In the genomic region with DNA sequence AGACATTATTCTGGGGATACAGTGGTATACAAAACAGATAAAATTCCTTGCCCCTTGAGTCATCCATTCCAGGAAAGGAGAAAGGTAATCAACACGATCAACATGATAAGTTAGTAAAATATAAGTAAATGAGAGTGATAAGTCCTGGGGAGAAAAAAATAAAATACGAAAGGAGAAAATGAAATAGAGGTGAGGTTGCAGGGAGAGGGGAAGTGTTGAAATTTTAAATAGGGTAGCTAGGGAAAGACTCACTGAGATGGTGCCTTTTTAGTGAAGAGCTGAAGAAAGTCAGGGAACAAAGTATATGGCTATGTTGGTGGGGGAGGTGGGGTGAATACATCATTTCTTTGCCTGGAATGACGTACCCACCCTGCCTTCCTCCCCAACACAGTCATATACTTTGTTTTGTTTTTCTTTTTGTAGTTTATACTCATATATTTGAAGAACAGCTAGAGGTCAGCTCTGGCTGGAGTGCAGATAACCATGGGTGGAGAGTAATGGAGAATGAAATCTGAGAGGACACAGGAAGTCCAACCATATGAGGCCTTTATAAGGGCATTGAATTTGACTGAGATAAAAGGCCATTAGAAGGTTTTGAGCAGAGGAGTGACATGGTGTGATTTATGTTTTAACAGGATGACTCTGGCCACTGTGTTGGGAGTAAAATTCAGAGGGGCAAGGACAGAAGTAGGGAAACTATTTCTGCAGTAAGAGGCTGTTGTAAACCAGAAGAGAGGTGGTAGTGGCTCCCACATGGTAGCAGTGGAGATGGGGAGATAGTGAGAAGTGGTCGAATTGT, we compare ENCODE assay signal across 16 cellular contexts. TPM values are rescaled to one million over a fixed set of nuclear protein-coding genes. Genes with fewer than 3 reads are reported as not detected.
A peak's percentile ranks its signal among the peaks of the same experiment; 100 is the strongest.
DNase-seq lines count a peak whose midpoint lies in the region; ATAC-seq, FAIRE-seq and TF ChIP-seq lines count a peak whose summit lies in the region.
"Had no signal": no experiment of that assay in that cellular context is flagged by ENCODE, and none has a peak within 500 bp of the region (broad histone marks: within the 10 kb centered on the region; RNA-seq: fewer than 3 reads in every experiment).

No MANE protein-coding gene starts in this region.

- H3K9ac ChIP-seq in PC-3 (ENCODE audit: low read length): no peak overlapping the region
- no peak overlapping the region for H3K9ac ChIP-seq in kidney (ENCODE audit: low read length in 2 of 2)
- H3K9ac ChIP-seq: neural progenitor cell had no signal

- peak; percentile 65; the same call in 1 of the 2 replicates for ATAC-seq in PC-3
- ATAC-seq: activated CD8-positive, alpha-beta T cell treated with anti-CD3 and anti-CD28 coated beads, Interleukin-2, amount 10 ng/mL, durations not matched to agents 7 days and 5 days had no signal

- H3K9me2 ChIP-seq in PC-3 (replicated peaks; ENCODE audit: low read length): no peaks in the 10 kb centered on the region

- no peaks in the 10 kb centered on the region for H3F3A ChIP-seq in PC-3 (ENCODE audit: low read length, unreplicated experiment)

- H3K36me3 ChIP-seq in PC-3 (ENCODE audit: low read depth, low read length): no peaks in the 10 kb centered on the region
- no peaks in the 10 kb centered on the region for H3K36me3 ChIP-seq in kidney (ENCODE audit: control insufficient read depth in 1 of 2, insufficient read depth in 2 of 2, low read length in 2 of 2)
- H3K36me3 ChIP-seq: neural progenitor cell, thyroid gland had no signal

- no peak for FAIRE-seq in kidney (lab: Jason Lieb, UNC)
- FAIRE-seq: frontal cortex had no signal

- TF ChIP-seq CTCF in PC-3 (conservative IDR thresholded peaks at IDR 0.05; ENCODE audit: low read depth, low read length) (no peak), kidney (IDR thresholded peaks at IDR 0.05; ENCODE audit: borderline replicate concordance, extremely low read depth, insufficient read depth) (no peak)

- H3K4me3 ChIP-seq in PC-3 (ENCODE audit: low read length) (no peak overlapping the region), kidney (ENCODE audit: low read length in 2 of 2) (no peak overlapping the region)
- H3K4me3 ChIP-seq: coronary artery, neural progenitor cell, thyroid gland had no signal

- H4K20me1 ChIP-seq in PC-3 (ENCODE audit: low read length): no peaks in the 10 kb centered on the region

- H3K27ac ChIP-seq in PC-3 (ENCODE audit: low read length) (no peak overlapping the region), kidney (ENCODE audit: low read depth in 2 of 2, low read length in 2 of 2) (no peak overlapping the region)
- H3K27ac ChIP-seq: coronary artery, neural progenitor cell, thyroid gland had no signal

- H3K4me1 ChIP-seq in PC-3 (ENCODE audit: insufficient read depth, low read length): peaks cover 6% of the 10 kb centered on the region; the same call in 1 of the 2 replicates
- peaks cover 16 to 22% of the 10 kb centered on the region in 2 donors for H3K4me1 ChIP-seq in kidney (ENCODE audit: control insufficient read depth in 1 of 2, insufficient read depth in 1 of 2, low read depth in 1 of 2, low read length in 2 of 2)
- H3K4me1 ChIP-seq: neural progenitor cell had no signal

- H3K4me2 ChIP-seq in PC-3 (ENCODE audit: low read length): no peak overlapping the region
- H3K4me2 ChIP-seq: neural progenitor cell had no signal

- H3K79me2 ChIP-seq in PC-3 (ENCODE audit: low read length): 0 out of 2 replicates have a peak, but pooled peaks cover 4% of the 10 kb centered on the region

- CTCF ChIA-PET in PC-3 (lab: Charles Lee): no interaction called here

- H2AFZ ChIP-seq in PC-3 (ENCODE audit: low read length): no peak overlapping the region
- H2AFZ ChIP-seq: neural progenitor cell had no signal

- no peaks in the 10 kb centered on the region for H3K27me3 ChIP-seq in PC-3 (ENCODE audit: low read length)
- H3K27me3 ChIP-seq: neural progenitor cell, thyroid gland had no signal

- no peaks in the 10 kb centered on the region for H3K9me3 ChIP-seq in PC-3 (ENCODE audit: low read length)
- H3K9me3 ChIP-seq in kidney (ENCODE audit: control insufficient read depth in 1 of 2, low read length in 2 of 2): no peaks in the 10 kb centered on the region
- H3K9me3 ChIP-seq: thyroid gland had no signal

- POLR2A ChIA-PET in PC-3 (lab: Charles Lee; ENCODE audit: unreplicated experiment): no interaction called here

- no TSS peak for BruUV-seq in PC-3 (replicated peaks; lab: Mats Ljungman, UMichigan)

- DNase-seq in HCEC 1CT: peak; percentile 75
- no peak for DNase-seq in PC-3
- DNase-seq in dermis blood vessel endothelial cell: peak; percentile 85
- DNase-seq in myocyte (ENCODE audit: low read depth): peak; percentile 34
- no peak for DNase-seq in C1 segment of cervical spinal cord (lab: John Stamatoyannopoulos, UW)
- no peak for DNase-seq in NCI-H187 treated with DMSO at 0.1 percent for 48 hours (lab: John Stamatoyannopoulos, UW)
- DNase-seq in kidney: no peak
- no peak for DNase-seq in activated CD4-positive, alpha-beta T cell treated with anti-CD3 and anti-CD28 coated beads for 48 hours
- DNase-seq: activated CD8-positive, alpha-beta T cell treated with anti-CD3 and anti-CD28 coated beads, Interleukin-2, amount 10 ng/mL, durations not matched to agents 7 days and 5 days; activated naive CD4-positive, alpha-beta T cell treated with anti-CD3 and anti-CD28 coated beads for 36 hours; Karpas-422; NCI-H2081 treated with DMSO at 0.1 percent for 48 hours; thyroid gland had no signal

- intact Hi-C loops in PC-3 (cut with micrococcal nuclease): no loop called here
- intact Hi-C loops in kidney (cut with DNase I): no loop called here

RNA-seq across cellular contexts. Expression of a gene that starts 54.8 kb away (rescaled TPM):
- total RNA-seq in PC-3 (2014; rRNA removed) (40.5 and 74.7 TPM in 2 replicates), dermis blood vessel endothelial cell (96.1 and 120 TPM in 2 replicates), myocyte (23.5 and 31.7 TPM in 2 replicates), kidney (76.6 TPM)
- 19.5 TPM for polyA plus RNA-seq in myocyte (2012)
- 73.2 TPM for polyA plus RNA-seq in kidney (ENCODE audit: insufficient read depth, low read depth, low replicate concordance)

Comparison
In these comparisons a context has a peak if more than half of its experiments do, and no peak if none do; other contexts are left out.
1. DNase-seq: peak in HCEC 1CT (single experiment), dermis blood vessel endothelial cell (single experiment) and myocyte (single experiment); none in PC-3 (single experiment), C1 segment of cervical spinal cord (0 of 14), NCI-H187 treated with DMSO at 0.1 percent for 48 hours (single experiment), kidney (single experiment) and activated CD4-positive, alpha-beta T cell treated with anti-CD3 and anti-CD28 coated beads for 48 hours (single experiment).